8 cellular contexts compared by ENCODE assay signal in genomic region chr15:73927003-73927475, GRCh38. TPM values are rescaled to one million over a fixed set of nuclear protein-coding genes. Genes with fewer than 3 reads are reported as not detected.
DNase-seq lines count a peak whose midpoint lies in the region; ATAC-seq and TF ChIP-seq lines count a peak whose summit lies in the region.

No MANE protein-coding gene starts in this region.

- H3K9me3 Mint-ChIP-seq in T-helper 2 cell treated with Interferon-gamma antibody and Interleukin-4, amounts not matched to agents 5 μg/mL and 100 μg/mL, for 36 hours, result no peaks in the 10 kb centered on the region

- H3K27me3 ChIP-seq in left lung, result peaks cover 0 to 52% of the 10 kb centered on the region in 2 donors

- H3K9me3 ChIP-seq in left lung, result no peaks in the 10 kb centered on the region

- H3K36me3 ChIP-seq in left lung, result no peaks in the 10 kb centered on the region

- peak overlapping the region; percentile 50 to 62 for H3K4me3 ChIP-seq in left lung

- no peak overlapping the region for H3K27ac Mint-ChIP-seq in T-helper 2 cell treated with Interferon-gamma antibody and Interleukin-4, amounts not matched to agents 5 μg/mL and 100 μg/mL, for 36 hours

- H3K4me1 Mint-ChIP-seq in T-helper 2 cell treated with Interferon-gamma antibody and Interleukin-4, amounts not matched to agents 5 μg/mL and 100 μg/mL, for 36 hours (ENCODE audit: low read depth), result peaks cover 25% of the 10 kb centered on the region

- peak; percentile 59 for DNase-seq in NCI-H82 (lab: John Stamatoyannopoulos, UW)
- DNase-seq in NCI-H82 treated with DMSO at 0.1 percent for 48 hours (lab: John Stamatoyannopoulos, UW; ENCODE audit: unreplicated experiment), result no peak
- DNase-seq in T-helper 2 cell treated with Interferon-gamma antibody and Interleukin-4, amounts not matched to agents 5 μg/mL and 100 μg/mL, for 36 hours (ENCODE audit: low spot score), result peak; percentile 14
- DNase-seq in central memory CD4-positive, alpha-beta T cell, result peak; percentile 39
- DNase-seq in left lung, result peak; percentile 68 to 93
- peak; percentile 25 for DNase-seq in stimulated activated CD8-positive, alpha-beta memory T cell treated with anti-CD3 and anti-CD28 coated beads, Interleukin-12 subunit alpha, Interleukin-12 subunit beta, amount 100 ng/mL, for 4 hours (ENCODE audit: low read depth)
- no peak for DNase-seq in DMS153 (lab: John Stamatoyannopoulos, UW)
- DNase-seq in amniotic stem cell (lab: John Stamatoyannopoulos, UW), result no peak

- H3K4me3 Mint-ChIP-seq in T-helper 2 cell treated with Interferon-gamma antibody and Interleukin-4, amounts not matched to agents 5 μg/mL and 100 μg/mL, for 36 hours, result no peak overlapping the region

- ATAC-seq in left lung, result peak; percentile 45

- intact Hi-C loops in left lung (cut with DNase I), result no loop called here

- peak overlapping the region; percentile 67 to 79 for H3K27ac ChIP-seq in left lung

- peaks cover 13% of the 10 kb centered on the region for H3K27me3 Mint-ChIP-seq in T-helper 2 cell treated with Interferon-gamma antibody and Interleukin-4, amounts not matched to agents 5 μg/mL and 100 μg/mL, for 36 hours (ENCODE audit: low read depth)

- H3K4me1 ChIP-seq in left lung, result peaks cover 37 to 61% of the 10 kb centered on the region in 2 donors

- TF ChIP-seq CTCF in left lung (IDR thresholded peaks at IDR 0.05), result no peak

- H3K36me3 Mint-ChIP-seq in T-helper 2 cell treated with Interferon-gamma antibody and Interleukin-4, amounts not matched to agents 5 μg/mL and 100 μg/mL, for 36 hours (ENCODE audit: low read depth), result peaks cover 1% of the 10 kb centered on the region

RNA-seq across cellular contexts. Expression of gene LOXL1, which starts 0.8 kb away (rescaled TPM):
- total RNA-seq in left lung, result 10 to 100 TPM; 22.3 to 37.0 TPM

RNA-seq across cellular contexts. Expression of gene TBC1D21, which starts 53.7 kb away (rescaled TPM):
- not detected for total RNA-seq in left lung

Comparison
In these comparisons a context has a peak if more than half of its experiments do, and no peak if none do; other contexts are left out.
1. DNase-seq: peak in NCI-H82 (single experiment), T-helper 2 cell treated with Interferon-gamma antibody and Interleukin-4, amounts not matched to agents 5 μg/mL and 100 μg/mL, for 36 hours (single experiment), central memory CD4-positive, alpha-beta T cell (single experiment), left lung (2 of 2) and stimulated activated CD8-positive, alpha-beta memory T cell treated with anti-CD3 and anti-CD28 coated beads, Interleukin-12 subunit alpha, Interleukin-12 subunit beta, amount 100 ng/mL, for 4 hours (single experiment); none in NCI-H82 treated with DMSO at 0.1 percent for 48 hours (single experiment), DMS153 (single experiment) and amniotic stem cell (single experiment).